Comparison of ENCODE assay signal across 1 cellular context in the genomic region with DNA sequence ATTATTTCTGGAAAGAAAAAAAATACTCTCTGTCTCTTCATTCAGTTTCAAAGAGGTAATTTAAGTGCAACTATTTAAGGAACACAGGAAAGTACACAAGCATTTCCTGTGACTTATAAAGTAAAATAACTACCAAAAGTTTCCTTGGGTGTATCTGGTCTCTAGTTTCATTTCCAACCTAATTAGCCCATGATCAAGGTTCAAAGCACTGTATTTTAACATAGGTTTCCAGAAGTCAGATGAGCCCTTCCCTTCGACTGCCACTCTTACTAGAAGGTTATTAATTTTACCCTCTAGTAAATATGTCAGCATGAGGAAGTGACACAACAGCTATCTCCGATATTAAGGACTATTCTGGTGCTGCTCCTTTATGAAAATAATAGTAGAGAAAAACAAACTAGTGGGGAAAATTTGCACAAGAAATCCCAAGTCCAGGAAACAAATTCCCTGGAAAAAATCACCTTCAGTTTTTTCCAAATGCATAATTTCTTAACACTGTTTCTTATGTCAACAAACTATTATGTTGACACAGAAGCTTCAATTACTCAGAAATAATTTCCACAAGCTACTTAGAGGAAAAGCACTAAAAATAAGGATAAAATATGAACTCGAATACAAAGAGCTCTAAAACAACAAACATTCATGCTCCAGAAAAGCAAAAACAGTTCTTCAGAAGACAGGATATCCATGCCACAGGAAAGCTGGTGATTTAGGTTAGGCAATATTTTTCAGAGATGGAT.
TF ChIP-seq lines count a peak whose summit lies in the region.

No MANE protein-coding gene starts in this region.

TF ChIP-seq in IMR-90, 13 proteins besides CTCF, POLR2A, EP300 and RAD21 (continued from another document):
- TF ChIP-seq SMC3 (IDR thresholded peaks at IDR 0.05; ENCODE audit: low read depth, low read length) (no peak), BHLHE40 (IDR thresholded peaks at IDR 0.05; ENCODE audit: low read depth, low read length) (no peak), MAZ (IDR thresholded peaks at IDR 0.05; ENCODE audit: borderline replicate concordance, low read depth, low read length) (no peak), FOS (IDR thresholded peaks at IDR 0.05; ENCODE audit: low read depth, low read length) (no peak), MXI1 (IDR thresholded peaks at IDR 0.05; ENCODE audit: borderline replicate concordance, low read depth, low read length) (no peak), CHD1 (IDR thresholded peaks at IDR 0.05; ENCODE audit: low read depth, low read length) (no peak)
- TF ChIP-seq, protein P1, sequence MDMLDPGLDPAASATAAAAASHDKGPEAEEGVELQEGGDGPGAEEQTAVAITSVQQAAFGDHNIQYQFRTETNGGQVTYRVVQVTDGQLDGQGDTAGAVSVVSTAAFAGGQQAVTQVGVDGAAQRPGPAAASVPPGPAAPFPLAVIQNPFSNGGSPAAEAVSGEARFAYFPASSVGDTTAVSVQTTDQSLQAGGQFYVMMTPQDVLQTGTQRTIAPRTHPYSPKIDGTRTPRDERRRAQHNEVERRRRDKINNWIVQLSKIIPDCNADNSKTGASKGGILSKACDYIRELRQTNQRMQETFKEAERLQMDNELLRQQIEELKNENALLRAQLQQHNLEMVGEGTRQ (IDR thresholded peaks at IDR 0.05; ENCODE audit: low read depth, low read length) = no peak
